ENCODE assay signal across 1 cellular context in the genomic region with DNA sequence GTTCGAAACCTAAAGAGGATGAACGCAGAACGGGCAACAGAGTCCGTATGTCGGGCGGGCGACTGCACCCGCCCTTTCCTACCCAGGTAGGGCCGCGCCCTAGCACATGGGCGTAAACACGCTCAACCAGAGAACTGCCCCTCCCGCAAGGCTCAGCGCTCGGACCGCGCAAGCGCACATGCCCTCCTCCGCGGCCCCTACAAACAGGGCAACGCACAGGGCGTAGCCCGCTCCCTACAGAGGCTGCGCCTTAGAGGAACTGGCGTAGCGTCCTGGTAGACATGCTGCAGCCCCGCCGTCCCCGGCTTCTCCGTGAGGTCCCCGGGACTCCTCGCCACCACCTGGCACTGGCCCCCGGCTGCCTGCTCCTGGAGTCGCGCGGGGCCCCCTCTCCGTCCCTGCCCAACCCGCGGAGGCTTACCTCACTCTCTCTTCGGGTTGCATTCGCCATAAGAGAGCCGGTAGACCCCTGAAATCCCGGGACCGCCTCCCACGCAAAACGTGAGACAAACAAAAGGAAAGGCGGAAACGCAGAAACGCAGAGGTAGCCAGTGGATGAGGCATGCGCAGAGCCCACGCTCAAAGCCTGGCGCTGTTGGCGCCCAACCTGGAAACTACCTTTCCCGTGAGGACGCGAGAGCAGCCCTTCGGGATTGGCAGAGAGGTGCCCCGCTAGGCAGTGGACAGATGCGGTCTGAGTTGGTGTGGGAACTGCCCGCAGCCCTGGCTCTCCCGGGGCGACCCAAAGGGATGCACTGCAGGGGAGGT.
TF ChIP-seq lines count a peak whose summit lies in the region.

A gene (minus strand): TSS at position 518 of the 768 bp plus-strand sequence. CDS start 1,642 bp downstream, outside the sequence.

TF ChIP-seq in HepG2, 621 proteins besides CTCF, POLR2A, EP300 and RAD21 (continued from another document and continues in another):
- TF ChIP-seq, protein P1, sequence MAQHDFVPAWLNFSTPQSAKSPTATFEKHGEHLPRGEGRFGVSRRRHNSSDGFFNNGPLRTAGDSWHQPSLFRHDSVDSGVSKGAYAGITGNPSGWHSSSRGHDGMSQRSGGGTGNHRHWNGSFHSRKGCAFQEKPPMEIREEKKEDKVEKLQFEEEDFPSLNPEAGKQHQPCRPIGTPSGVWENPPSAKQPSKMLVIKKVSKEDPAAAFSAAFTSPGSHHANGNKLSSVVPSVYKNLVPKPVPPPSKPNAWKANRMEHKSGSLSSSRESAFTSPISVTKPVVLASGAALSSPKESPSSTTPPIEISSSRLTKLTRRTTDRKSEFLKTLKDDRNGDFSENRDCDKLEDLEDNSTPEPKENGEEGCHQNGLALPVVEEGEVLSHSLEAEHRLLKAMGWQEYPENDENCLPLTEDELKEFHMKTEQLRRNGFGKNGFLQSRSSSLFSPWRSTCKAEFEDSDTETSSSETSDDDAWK (CRISPR knock-in tag; IDR thresholded peaks at IDR 0.05), result no peak
- TF ChIP-seq ZNF333 (CRISPR knock-in tag; IDR thresholded peaks at IDR 0.05; ENCODE audit: borderline replicate concordance), result no peak
- peak; percentile 83 for TF ChIP-seq POLR2AphosphoS5 (IDR thresholded peaks at IDR 0.05; ENCODE audit: low read depth, low read length)
- peak; percentile 61; the same call in 1 of the 2 replicates for TF ChIP-seq ZNF180 (CRISPR knock-in tag; IDR thresholded peaks at IDR 0.05; ENCODE audit: borderline replicate concordance, low read depth)
- TF ChIP-seq HDAC1 (CRISPR knock-in tag; IDR thresholded peaks at IDR 0.05), result peak; percentile 90
- TF ChIP-seq, protein P2, sequence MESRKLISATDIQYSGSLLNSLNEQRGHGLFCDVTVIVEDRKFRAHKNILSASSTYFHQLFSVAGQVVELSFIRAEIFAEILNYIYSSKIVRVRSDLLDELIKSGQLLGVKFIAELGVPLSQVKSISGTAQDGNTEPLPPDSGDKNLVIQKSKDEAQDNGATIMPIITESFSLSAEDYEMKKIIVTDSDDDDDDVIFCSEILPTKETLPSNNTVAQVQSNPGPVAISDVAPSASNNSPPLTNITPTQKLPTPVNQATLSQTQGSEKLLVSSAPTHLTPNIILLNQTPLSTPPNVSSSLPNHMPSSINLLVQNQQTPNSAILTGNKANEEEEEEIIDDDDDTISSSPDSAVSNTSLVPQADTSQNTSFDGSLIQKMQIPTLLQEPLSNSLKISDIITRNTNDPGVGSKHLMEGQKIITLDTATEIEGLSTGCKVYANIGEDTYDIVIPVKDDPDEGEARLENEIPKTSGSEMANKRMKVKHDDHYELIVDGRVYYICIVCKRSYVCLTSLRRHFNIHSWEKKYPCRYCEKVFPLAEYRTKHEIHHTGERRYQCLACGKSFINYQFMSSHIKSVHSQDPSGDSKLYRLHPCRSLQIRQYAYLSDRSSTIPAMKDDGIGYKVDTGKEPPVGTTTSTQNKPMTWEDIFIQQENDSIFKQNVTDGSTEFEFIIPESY (CRISPR knock-in tag; IDR thresholded peaks at IDR 0.05), result 0 out of 2 replicates have a peak, but pooled peaks have one; percentile 0
- TF ChIP-seq NFE2 (CRISPR knock-in tag; IDR thresholded peaks at IDR 0.05), result no peak
- TF ChIP-seq, protein P3, sequence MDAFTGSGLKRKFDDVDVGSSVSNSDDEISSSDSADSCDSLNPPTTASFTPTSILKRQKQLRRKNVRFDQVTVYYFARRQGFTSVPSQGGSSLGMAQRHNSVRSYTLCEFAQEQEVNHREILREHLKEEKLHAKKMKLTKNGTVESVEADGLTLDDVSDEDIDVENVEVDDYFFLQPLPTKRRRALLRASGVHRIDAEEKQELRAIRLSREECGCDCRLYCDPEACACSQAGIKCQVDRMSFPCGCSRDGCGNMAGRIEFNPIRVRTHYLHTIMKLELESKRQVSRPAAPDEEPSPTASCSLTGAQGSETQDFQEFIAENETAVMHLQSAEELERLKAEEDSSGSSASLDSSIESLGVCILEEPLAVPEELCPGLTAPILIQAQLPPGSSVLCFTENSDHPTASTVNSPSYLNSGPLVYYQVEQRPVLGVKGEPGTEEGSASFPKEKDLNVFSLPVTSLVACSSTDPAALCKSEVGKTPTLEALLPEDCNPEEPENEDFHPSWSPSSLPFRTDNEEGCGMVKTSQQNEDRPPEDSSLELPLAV (CRISPR knock-in tag; conservative IDR thresholded peaks at IDR 0.05; ENCODE audit: low read depth), result no peak
- TF ChIP-seq ZKSCAN8 (CRISPR knock-in tag; IDR thresholded peaks at IDR 0.05; ENCODE audit: borderline replicate concordance), result 0 out of 2 replicates have a peak, but pooled peaks have one; percentile 38
- TF ChIP-seq ZFP36L1 (CRISPR knock-in tag; IDR thresholded peaks at IDR 0.05), result peak; percentile 62
- peak; percentile 53; the same call in 1 of the 2 replicates for TF ChIP-seq ZNF777 (CRISPR knock-in tag; IDR thresholded peaks at IDR 0.05)
- TF ChIP-seq ZNF761 (CRISPR knock-in tag; conservative IDR thresholded peaks at IDR 0.05), result peak; percentile 67
- peak; percentile 72 for TF ChIP-seq SALL1 (CRISPR knock-in tag; IDR thresholded peaks at IDR 0.05)
- peak; percentile 91 for TF ChIP-seq RBM39 (IDR thresholded peaks at IDR 0.05; ENCODE audit: low read depth, low read length, poor library complexity, severe bottlenecking)
- 0 out of 2 replicates have a peak, but pooled peaks have one; percentile 3 for TF ChIP-seq SSRP1 (CRISPR knock-in tag; IDR thresholded peaks at IDR 0.05)
- no peak; the same call in 1 of the 2 replicates for TF ChIP-seq CBX5 (CRISPR knock-in tag; IDR thresholded peaks at IDR 0.05; ENCODE audit: borderline replicate concordance)
- TF ChIP-seq ZNF709 (CRISPR knock-in tag; IDR thresholded peaks at IDR 0.05), result peak; percentile 83
- peak; percentile 97 for TF ChIP-seq THAP11 (CRISPR knock-in tag; IDR thresholded peaks at IDR 0.05)
- 0 out of 2 replicates have a peak, but pooled peaks have one; percentile 50 for TF ChIP-seq ZNF446 (CRISPR knock-in tag; IDR thresholded peaks at IDR 0.05)
- peak; percentile 42 for TF ChIP-seq MED1 (CRISPR knock-in tag; IDR thresholded peaks at IDR 0.05)
- TF ChIP-seq, protein P4, sequence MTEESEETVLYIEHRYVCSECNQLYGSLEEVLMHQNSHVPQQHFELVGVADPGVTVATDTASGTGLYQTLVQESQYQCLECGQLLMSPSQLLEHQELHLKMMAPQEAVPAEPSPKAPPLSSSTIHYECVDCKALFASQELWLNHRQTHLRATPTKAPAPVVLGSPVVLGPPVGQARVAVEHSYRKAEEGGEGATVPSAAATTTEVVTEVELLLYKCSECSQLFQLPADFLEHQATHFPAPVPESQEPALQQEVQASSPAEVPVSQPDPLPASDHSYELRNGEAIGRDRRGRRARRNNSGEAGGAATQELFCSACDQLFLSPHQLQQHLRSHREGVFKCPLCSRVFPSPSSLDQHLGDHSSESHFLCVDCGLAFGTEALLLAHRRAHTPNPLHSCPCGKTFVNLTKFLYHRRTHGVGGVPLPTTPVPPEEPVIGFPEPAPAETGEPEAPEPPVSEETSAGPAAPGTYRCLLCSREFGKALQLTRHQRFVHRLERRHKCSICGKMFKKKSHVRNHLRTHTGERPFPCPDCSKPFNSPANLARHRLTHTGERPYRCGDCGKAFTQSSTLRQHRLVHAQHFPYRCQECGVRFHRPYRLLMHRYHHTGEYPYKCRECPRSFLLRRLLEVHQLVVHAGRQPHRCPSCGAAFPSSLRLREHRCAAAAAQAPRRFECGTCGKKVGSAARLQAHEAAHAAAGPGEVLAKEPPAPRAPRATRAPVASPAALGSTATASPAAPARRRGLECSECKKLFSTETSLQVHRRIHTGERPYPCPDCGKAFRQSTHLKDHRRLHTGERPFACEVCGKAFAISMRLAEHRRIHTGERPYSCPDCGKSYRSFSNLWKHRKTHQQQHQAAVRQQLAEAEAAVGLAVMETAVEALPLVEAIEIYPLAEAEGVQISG (CRISPR knock-in tag; IDR thresholded peaks at IDR 0.05), result peak; percentile 73
- TF ChIP-seq, protein P5, sequence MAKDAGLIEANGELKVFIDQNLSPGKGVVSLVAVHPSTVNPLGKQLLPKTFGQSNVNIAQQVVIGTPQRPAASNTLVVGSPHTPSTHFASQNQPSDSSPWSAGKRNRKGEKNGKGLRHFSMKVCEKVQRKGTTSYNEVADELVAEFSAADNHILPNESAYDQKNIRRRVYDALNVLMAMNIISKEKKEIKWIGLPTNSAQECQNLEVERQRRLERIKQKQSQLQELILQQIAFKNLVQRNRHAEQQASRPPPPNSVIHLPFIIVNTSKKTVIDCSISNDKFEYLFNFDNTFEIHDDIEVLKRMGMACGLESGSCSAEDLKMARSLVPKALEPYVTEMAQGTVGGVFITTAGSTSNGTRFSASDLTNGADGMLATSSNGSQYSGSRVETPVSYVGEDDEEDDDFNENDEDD (CRISPR knock-in tag; IDR thresholded peaks at IDR 0.05; ENCODE audit: borderline replicate concordance), result peak; percentile 92
- TF ChIP-seq ZBTB7A (CRISPR knock-in tag; IDR thresholded peaks at IDR 0.05), result peak; percentile 70
- TF ChIP-seq SRF (IDR thresholded peaks at IDR 0.05; ENCODE audit: low read depth, low read length), result 0 out of 2 replicates have a peak, but pooled peaks have one; percentile 29
- 0 out of 2 replicates have a peak, but pooled peaks have one; percentile 18 for TF ChIP-seq ZNF670 (CRISPR knock-in tag; IDR thresholded peaks at IDR 0.05; ENCODE audit: borderline replicate concordance)
- TF ChIP-seq GATAD2A (CRISPR knock-in tag; IDR thresholded peaks at IDR 0.05), result peak; percentile 56
- TF ChIP-seq, protein P6, sequence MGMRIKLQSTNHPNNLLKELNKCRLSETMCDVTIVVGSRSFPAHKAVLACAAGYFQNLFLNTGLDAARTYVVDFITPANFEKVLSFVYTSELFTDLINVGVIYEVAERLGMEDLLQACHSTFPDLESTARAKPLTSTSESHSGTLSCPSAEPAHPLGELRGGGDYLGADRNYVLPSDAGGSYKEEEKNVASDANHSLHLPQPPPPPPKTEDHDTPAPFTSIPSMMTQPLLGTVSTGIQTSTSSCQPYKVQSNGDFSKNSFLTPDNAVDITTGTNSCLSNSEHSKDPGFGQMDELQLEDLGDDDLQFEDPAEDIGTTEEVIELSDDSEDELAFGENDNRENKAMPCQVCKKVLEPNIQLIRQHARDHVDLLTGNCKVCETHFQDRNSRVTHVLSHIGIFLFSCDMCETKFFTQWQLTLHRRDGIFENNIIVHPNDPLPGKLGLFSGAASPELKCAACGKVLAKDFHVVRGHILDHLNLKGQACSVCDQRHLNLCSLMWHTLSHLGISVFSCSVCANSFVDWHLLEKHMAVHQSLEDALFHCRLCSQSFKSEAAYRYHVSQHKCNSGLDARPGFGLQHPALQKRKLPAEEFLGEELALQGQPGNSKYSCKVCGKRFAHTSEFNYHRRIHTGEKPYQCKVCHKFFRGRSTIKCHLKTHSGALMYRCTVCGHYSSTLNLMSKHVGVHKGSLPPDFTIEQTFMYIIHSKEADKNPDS (CRISPR knock-in tag; IDR thresholded peaks at IDR 0.05), result no peak
- TF ChIP-seq, protein P7, sequence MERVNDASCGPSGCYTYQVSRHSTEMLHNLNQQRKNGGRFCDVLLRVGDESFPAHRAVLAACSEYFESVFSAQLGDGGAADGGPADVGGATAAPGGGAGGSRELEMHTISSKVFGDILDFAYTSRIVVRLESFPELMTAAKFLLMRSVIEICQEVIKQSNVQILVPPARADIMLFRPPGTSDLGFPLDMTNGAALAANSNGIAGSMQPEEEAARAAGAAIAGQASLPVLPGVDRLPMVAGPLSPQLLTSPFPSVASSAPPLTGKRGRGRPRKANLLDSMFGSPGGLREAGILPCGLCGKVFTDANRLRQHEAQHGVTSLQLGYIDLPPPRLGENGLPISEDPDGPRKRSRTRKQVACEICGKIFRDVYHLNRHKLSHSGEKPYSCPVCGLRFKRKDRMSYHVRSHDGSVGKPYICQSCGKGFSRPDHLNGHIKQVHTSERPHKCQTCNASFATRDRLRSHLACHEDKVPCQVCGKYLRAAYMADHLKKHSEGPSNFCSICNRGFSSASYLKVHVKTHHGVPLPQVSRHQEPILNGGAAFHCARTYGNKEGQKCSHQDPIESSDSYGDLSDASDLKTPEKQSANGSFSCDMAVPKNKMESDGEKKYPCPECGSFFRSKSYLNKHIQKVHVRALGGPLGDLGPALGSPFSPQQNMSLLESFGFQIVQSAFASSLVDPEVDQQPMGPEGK (CRISPR knock-in tag; IDR thresholded peaks at IDR 0.05), result peak; percentile 82
- 0 out of 2 replicates have a peak, but pooled peaks have one; percentile 54 for TF ChIP-seq ZNF451 (CRISPR knock-in tag; IDR thresholded peaks at IDR 0.05)
- TF ChIP-seq ZNF816 (CRISPR knock-in tag; IDR thresholded peaks at IDR 0.05; ENCODE audit: borderline replicate concordance), result peak; percentile 92; the same call in 1 of the 2 replicates
- peak; percentile 74; the same call in 1 of the 2 replicates for TF ChIP-seq BORCS8-MEF2B (CRISPR knock-in tag; IDR thresholded peaks at IDR 0.05)
- TF ChIP-seq, protein P8, sequence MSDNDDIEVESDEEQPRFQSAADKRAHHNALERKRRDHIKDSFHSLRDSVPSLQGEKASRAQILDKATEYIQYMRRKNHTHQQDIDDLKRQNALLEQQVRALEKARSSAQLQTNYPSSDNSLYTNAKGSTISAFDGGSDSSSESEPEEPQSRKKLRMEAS (IDR thresholded peaks at IDR 0.05), result peak; percentile 94
- TF ChIP-seq ZNF713 (CRISPR knock-in tag; IDR thresholded peaks at IDR 0.05), result peak; percentile 77; the same call in 1 of the 2 replicates
- peak; percentile 19 for TF ChIP-seq XRCC5 (optimal IDR thresholded peaks at IDR 0.05; ENCODE audit: low read length)
- TF ChIP-seq GABPA (IDR thresholded peaks at IDR 0.05; ENCODE audit: low read depth, low read length), result no peak
- TF ChIP-seq GABPA (CRISPR knock-in tag; IDR thresholded peaks at IDR 0.05; ENCODE audit: low read depth), result peak; percentile 41; the same call in 1 of the 2 replicates
- peak; percentile 18; the same call in 1 of the 2 replicates for TF ChIP-seq SP4 (CRISPR knock-in tag; IDR thresholded peaks at IDR 0.05)
- peak; percentile 32; the same call in 1 of the 2 replicates for TF ChIP-seq ZNF543 (CRISPR knock-in tag; IDR thresholded peaks at IDR 0.05)
- TF ChIP-seq, protein P9, sequence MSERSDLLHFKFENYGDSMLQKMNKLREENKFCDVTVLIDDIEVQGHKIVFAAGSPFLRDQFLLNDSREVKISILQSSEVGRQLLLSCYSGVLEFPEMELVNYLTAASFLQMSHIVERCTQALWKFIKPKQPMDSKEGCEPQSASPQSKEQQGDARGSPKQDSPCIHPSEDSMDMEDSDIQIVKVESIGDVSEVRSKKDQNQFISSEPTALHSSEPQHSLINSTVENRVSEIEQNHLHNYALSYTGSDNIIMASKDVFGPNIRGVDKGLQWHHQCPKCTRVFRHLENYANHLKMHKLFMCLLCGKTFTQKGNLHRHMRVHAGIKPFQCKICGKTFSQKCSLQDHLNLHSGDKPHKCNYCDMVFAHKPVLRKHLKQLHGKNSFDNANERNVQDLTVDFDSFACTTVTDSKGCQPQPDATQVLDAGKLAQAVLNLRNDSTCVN (CRISPR knock-in tag; IDR thresholded peaks at IDR 0.05; ENCODE audit: borderline replicate concordance), result peak; percentile 19; the same call in 1 of the 2 replicates
- TF ChIP-seq FOXJ3 (CRISPR knock-in tag; IDR thresholded peaks at IDR 0.05; ENCODE audit: borderline replicate concordance), result peak; percentile 84
- TF ChIP-seq ZFAT (CRISPR knock-in tag; conservative IDR thresholded peaks at IDR 0.05), result 0 out of 2 replicates have a peak, but pooled peaks have one; percentile 44
- TF ChIP-seq ISL2 (CRISPR knock-in tag; IDR thresholded peaks at IDR 0.05), result 0 out of 2 replicates have a peak, but pooled peaks have one; percentile 21
- TF ChIP-seq, protein P10, sequence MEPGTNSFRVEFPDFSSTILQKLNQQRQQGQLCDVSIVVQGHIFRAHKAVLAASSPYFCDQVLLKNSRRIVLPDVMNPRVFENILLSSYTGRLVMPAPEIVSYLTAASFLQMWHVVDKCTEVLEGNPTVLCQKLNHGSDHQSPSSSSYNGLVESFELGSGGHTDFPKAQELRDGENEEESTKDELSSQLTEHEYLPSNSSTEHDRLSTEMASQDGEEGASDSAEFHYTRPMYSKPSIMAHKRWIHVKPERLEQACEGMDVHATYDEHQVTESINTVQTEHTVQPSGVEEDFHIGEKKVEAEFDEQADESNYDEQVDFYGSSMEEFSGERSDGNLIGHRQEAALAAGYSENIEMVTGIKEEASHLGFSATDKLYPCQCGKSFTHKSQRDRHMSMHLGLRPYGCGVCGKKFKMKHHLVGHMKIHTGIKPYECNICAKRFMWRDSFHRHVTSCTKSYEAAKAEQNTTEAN (CRISPR knock-in tag; conservative IDR thresholded peaks at IDR 0.05), result peak; percentile 84
- peak; percentile 56; the same call in 1 of the 2 replicates for TF ChIP-seq KLF11 (CRISPR knock-in tag; IDR thresholded peaks at IDR 0.05)
